In genomic region chr10:128086003-128086863, GRCh38 we compare ENCODE assay signal across 2 cellular contexts.
TF ChIP-seq lines count a peak whose summit lies in the region.

No MANE protein-coding gene starts in this region.

TF ChIP-seq in SK-N-SH treated with all-trans-retinoic acid at 6 μM for 48 hours, 23 proteins besides CTCF, POLR2A, EP300 and RAD21 (continued from another document):
- TF ChIP-seq, protein P1, sequence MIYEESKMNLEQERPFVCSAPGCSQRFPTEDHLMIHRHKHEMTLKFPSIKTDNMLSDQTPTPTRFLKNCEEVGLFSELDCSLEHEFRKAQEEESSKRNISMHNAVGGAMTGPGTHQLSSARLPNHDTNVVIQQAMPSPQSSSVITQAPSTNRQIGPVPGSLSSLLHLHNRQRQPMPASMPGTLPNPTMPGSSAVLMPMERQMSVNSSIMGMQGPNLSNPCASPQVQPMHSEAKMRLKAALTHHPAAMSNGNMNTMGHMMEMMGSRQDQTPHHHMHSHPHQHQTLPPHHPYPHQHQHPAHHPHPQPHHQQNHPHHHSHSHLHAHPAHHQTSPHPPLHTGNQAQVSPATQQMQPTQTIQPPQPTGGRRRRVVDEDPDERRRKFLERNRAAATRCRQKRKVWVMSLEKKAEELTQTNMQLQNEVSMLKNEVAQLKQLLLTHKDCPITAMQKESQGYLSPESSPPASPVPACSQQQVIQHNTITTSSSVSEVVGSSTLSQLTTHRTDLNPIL (CRISPR knock-in tag; IDR thresholded peaks at IDR 0.05; ENCODE audit: low read depth): no peak
- TF ChIP-seq RARB (CRISPR knock-in tag; IDR thresholded peaks at IDR 0.05) (no peak), TCF4 (CRISPR knock-in tag; IDR thresholded peaks at IDR 0.05; ENCODE audit: borderline replicate concordance) (no peak), TSHZ2 (CRISPR knock-in tag; IDR thresholded peaks at IDR 0.05) (no peak), OSR1 (CRISPR knock-in tag; IDR thresholded peaks at IDR 0.05) (no peak), CSDC2 (CRISPR knock-in tag; IDR thresholded peaks at IDR 0.05) (no peak), ZNF70 (CRISPR knock-in tag; IDR thresholded peaks at IDR 0.05) (no peak), ZFP30 (CRISPR knock-in tag; IDR thresholded peaks at IDR 0.05) (no peak)

TF ChIP-seq in SK-N-SH, 30 proteins besides CTCF, POLR2A, EP300 and RAD21 (continued from another document):
- TF ChIP-seq CHD2 (IDR thresholded peaks at IDR 0.05; ENCODE audit: low read length, partially characterized antibody) (no peak), NFIC (IDR thresholded peaks at IDR 0.05; ENCODE audit: borderline replicate concordance) (no peak), RCOR1 (IDR thresholded peaks at IDR 0.05; ENCODE audit: low read length) (no peak), GABPA (IDR thresholded peaks at IDR 0.05; ENCODE audit: low read depth) (no peak), ZBTB33 (IDR thresholded peaks at IDR 0.05; ENCODE audit: borderline replicate concordance, low read depth) (no peak)
